In the genomic region with DNA sequence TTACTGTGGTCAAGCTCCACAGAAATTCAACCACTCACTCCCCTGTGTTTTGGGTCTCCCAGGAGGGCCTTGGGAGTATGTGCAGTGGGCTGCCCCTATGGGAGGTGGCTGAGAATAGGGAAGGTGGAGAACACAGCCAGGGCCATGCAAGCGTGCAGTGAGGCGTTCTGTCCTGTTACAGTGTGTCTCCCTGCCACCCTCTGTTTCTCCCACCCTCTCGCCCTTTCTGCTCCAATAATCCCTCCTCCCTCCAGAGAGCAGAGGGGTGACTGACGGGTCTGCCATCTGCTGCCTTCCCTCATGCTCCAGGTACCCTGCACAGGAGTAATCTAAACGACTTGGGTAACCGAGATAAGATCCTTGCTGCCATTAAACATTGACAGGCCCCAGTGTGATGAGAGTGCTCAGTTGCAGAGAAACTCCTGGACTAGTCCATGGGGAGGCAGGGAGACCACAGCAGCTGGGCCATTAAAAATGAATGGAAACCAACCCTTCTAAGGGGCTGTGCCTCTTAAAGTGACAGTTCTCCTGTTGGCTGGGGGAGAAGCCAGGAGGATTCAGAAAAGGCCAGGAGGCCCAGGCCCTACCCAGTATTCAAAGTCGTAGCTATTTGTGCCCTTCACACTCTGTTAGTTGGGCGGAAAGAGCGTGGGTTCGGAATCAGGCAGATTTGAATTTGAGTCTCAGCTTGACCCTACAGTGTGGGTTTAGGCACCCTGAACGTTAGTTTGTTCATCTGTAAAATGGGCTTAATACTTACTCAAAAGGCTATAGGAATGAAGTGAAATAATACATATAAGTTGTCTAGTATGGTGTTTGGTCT, we compare ENCODE assay signal across 10 cellular contexts. TPM values are rescaled to one million over a fixed set of nuclear protein-coding genes. Genes with fewer than 3 reads are reported as not detected.
DNase-seq lines count a peak whose midpoint lies in the region; ATAC-seq, FAIRE-seq and TF ChIP-seq lines count a peak whose summit lies in the region.
"Had no signal": no experiment of that assay in that cellular context is flagged by ENCODE, and none has a peak within 500 bp of the region (broad histone marks: within the 10 kb centered on the region; RNA-seq: fewer than 3 reads in every experiment).

No MANE protein-coding gene starts in this region.

- H3K27ac ChIP-seq in HepG2 (ENCODE audit: extremely low read length, insufficient read depth, low read length) (no peak overlapping the region), thymus (ENCODE audit: low read depth) (peak overlapping the region; percentile 47), mesenchymal stem cell (ENCODE audit: low read length, poor library complexity, severe bottlenecking) (no peak overlapping the region)

- FAIRE-seq in HepG2 (lab: Jason Lieb, UNC) = no peak
- FAIRE-seq: frontal cortex had no signal

- no peak overlapping the region for H4K91ac ChIP-seq in mesenchymal stem cell (ENCODE audit: low read length)

- H3K27me3 Mint-ChIP-seq in activated naive CD8-positive, alpha-beta T cell = no peaks in the 10 kb centered on the region
- H3K27me3 Mint-ChIP-seq in activated naive CD8-positive, alpha-beta T cell treated with anti-CD3 and anti-CD28 coated beads, Interleukin-2, amount 50 U/mL, for 24 hours = peaks cover 2% of the 10 kb centered on the region
- no peaks in the 10 kb centered on the region for H3K27me3 Mint-ChIP-seq in activated CD4-positive, alpha-beta T cell treated with anti-CD3 and anti-CD28 coated beads for 36 hours

- peaks cover 40% of the 10 kb centered on the region for H3K4me1 Mint-ChIP-seq in activated naive CD8-positive, alpha-beta T cell (ENCODE audit: low read depth)
- H3K4me1 Mint-ChIP-seq in activated naive CD8-positive, alpha-beta T cell treated with anti-CD3 and anti-CD28 coated beads, Interleukin-2, amount 50 U/mL, for 24 hours = peaks cover 64% of the 10 kb centered on the region
- H3K4me1 Mint-ChIP-seq in activated CD4-positive, alpha-beta T cell treated with anti-CD3 and anti-CD28 coated beads for 36 hours = peaks cover 48% of the 10 kb centered on the region

- no peaks in the 10 kb centered on the region for H3K9me3 ChIP-seq in HepG2 (ENCODE audit: low read length)
- H3K9me3 ChIP-seq in thymus (ENCODE audit: control insufficient read depth) = no peaks in the 10 kb centered on the region
- H3K9me3 ChIP-seq in mesenchymal stem cell (ENCODE audit: control insufficient read depth, low read length) = no peaks in the 10 kb centered on the region

- peaks cover 26% of the 10 kb centered on the region for H3K4me1 ChIP-seq in HepG2 (ENCODE audit: insufficient read depth, low read length)
- H3K4me1 ChIP-seq in thymus (ENCODE audit: control insufficient read depth, insufficient read depth, low read length) = peaks cover 32% of the 10 kb centered on the region
- peaks cover 18% of the 10 kb centered on the region for H3K4me1 ChIP-seq in mesenchymal stem cell (ENCODE audit: control insufficient read depth, insufficient read depth, low read depth, low read length)

- no peak overlapping the region for H3K9ac ChIP-seq in HepG2 (ENCODE audit: insufficient read depth, low read depth, low read length)
- H3K9ac ChIP-seq in mesenchymal stem cell (ENCODE audit: low read length) = no peak overlapping the region

- in situ Hi-C loops in HepG2 (cut with HindIII; ENCODE audit: extremely low pct_ligation_motif_present, low pct_unique_long_range_greater_than_20kb) = no loop called here

- TF ChIP-seq POLR2A in HepG2 (IDR thresholded peaks at IDR 0.05; ENCODE audit: insufficient read depth in 1 of 2, low read depth in 2 of 2, low read length in 2 of 2) = no peak

- H3K79me1 ChIP-seq in mesenchymal stem cell (replicated peaks; ENCODE audit: low read length, poor library complexity, severe bottlenecking) = no peaks in the 10 kb centered on the region

- no peak overlapping the region for H3K4ac ChIP-seq in mesenchymal stem cell (ENCODE audit: low read depth in 1 of 2, low read length in 2 of 2)

- H3K18ac ChIP-seq in mesenchymal stem cell (ENCODE audit: low read depth in 1 of 2, low read length in 2 of 2) = no peak overlapping the region

- no TSS peak for BruUV-seq in HepG2 (replicated peaks; lab: Mats Ljungman, UMichigan)

- no peak for TF ChIP-seq RAD21 in HepG2 (CRISPR knock-in tag; IDR thresholded peaks at IDR 0.05)

- CTCF ChIA-PET in HepG2 (lab: Yijun Ruan, JAX; ENCODE audit: low intra/inter-chr PET ratio, low total read pairs) = no interaction called here
- CTCF ChIA-PET in activated CD4-positive, alpha-beta T cell treated with anti-CD3 and anti-CD28 coated beads for 36 hours (lab: Charles Lee) = interaction anchor here (0.6 to 12.6 kb wide), 7 partner anchors 10 to 199 kb away, joined by 3 to 125 read pairs (median 4); no protein-coding TSS in a partner anchor

- H4K8ac ChIP-seq in mesenchymal stem cell (ENCODE audit: low read length) = no peak overlapping the region

- no peaks in the 10 kb centered on the region for H3K79me2 ChIP-seq in HepG2 (ENCODE audit: insufficient read depth, low read length)

- POLR2A ChIA-PET in HepG2 (lab: Yijun Ruan, JAX) = interaction anchor here (1.8 to 2.3 kb wide), 2 partner anchors 8 to 23 kb away, joined by 7 to 11 read pairs; a partner anchor contains a TSS
- POLR2A ChIA-PET in activated CD4-positive, alpha-beta T cell treated with anti-CD3 and anti-CD28 coated beads for 36 hours (lab: Charles Lee) = interaction anchor here (1.0 kb wide), 1 partner anchor 23 kb away, joined by 3 read pairs; no protein-coding TSS in a partner anchor

- H3K27ac Mint-ChIP-seq in activated naive CD8-positive, alpha-beta T cell = peak overlapping the region; percentile 28
- no peak overlapping the region for H3K27ac Mint-ChIP-seq in activated naive CD8-positive, alpha-beta T cell treated with anti-CD3 and anti-CD28 coated beads, Interleukin-2, amount 50 U/mL, for 24 hours
- no peak overlapping the region for H3K27ac Mint-ChIP-seq in activated CD4-positive, alpha-beta T cell treated with anti-CD3 and anti-CD28 coated beads for 36 hours

- no peaks in the 10 kb centered on the region for H3K36me3 Mint-ChIP-seq in activated naive CD8-positive, alpha-beta T cell
- H3K36me3 Mint-ChIP-seq in activated naive CD8-positive, alpha-beta T cell treated with anti-CD3 and anti-CD28 coated beads, Interleukin-2, amount 50 U/mL, for 24 hours (ENCODE audit: low read depth) = peaks cover 2% of the 10 kb centered on the region
- H3K36me3 Mint-ChIP-seq in activated CD4-positive, alpha-beta T cell treated with anti-CD3 and anti-CD28 coated beads for 36 hours (ENCODE audit: low read depth) = peaks cover 1% of the 10 kb centered on the region

- no peaks in the 10 kb centered on the region for H3K9me3 Mint-ChIP-seq in activated naive CD8-positive, alpha-beta T cell (ENCODE audit: low read depth)
- H3K9me3 Mint-ChIP-seq in activated naive CD8-positive, alpha-beta T cell treated with anti-CD3 and anti-CD28 coated beads, Interleukin-2, amount 50 U/mL, for 24 hours = no peaks in the 10 kb centered on the region
- no peaks in the 10 kb centered on the region for H3K9me3 Mint-ChIP-seq in activated CD4-positive, alpha-beta T cell treated with anti-CD3 and anti-CD28 coated beads for 36 hours (ENCODE audit: low read depth)

- H2BK15ac ChIP-seq in mesenchymal stem cell (ENCODE audit: low read depth, poor library complexity, severe bottlenecking) = no peak overlapping the region

- H3K4me3 ChIP-seq in HepG2 (replicated peaks in 1 of 3; ENCODE audit: insufficient read depth in 1 of 3, low read depth in 2 of 3, low read length in 3 of 3) (peak overlapping the region in 1 of 3 experiments; percentile 53; a peak in 2 of 6 replicates), thymus (ENCODE audit: low read length) (no peak overlapping the region), mesenchymal stem cell (ENCODE audit: insufficient read depth in 1 of 2, low read depth in 1 of 2, low read length in 2 of 2) (no peak overlapping the region)

- no peak overlapping the region for H2BK120ac ChIP-seq in mesenchymal stem cell (ENCODE audit: low read depth, low read length)

- H3K36me3 ChIP-seq in HepG2 (replicated peaks in 1 of 2; ENCODE audit: control insufficient read depth in 1 of 2, insufficient read depth in 2 of 2, low read length in 2 of 2) (no peaks in the 10 kb centered on the region), thymus (ENCODE audit: control insufficient read depth, insufficient read depth) (no peaks in the 10 kb centered on the region), mesenchymal stem cell (ENCODE audit: control insufficient read depth in 1 of 2, insufficient read depth in 2 of 2, low read depth in 1 of 2, low read length in 2 of 2) (no peaks in the 10 kb centered on the region)

- H2BK12ac ChIP-seq in mesenchymal stem cell (ENCODE audit: low read length in 2 of 2) = no peak overlapping the region

- TF ChIP-seq EP300 in HepG2 (IDR thresholded peaks at IDR 0.05; ENCODE audit: low read depth in 2 of 2, low read length in 2 of 2) (no peak), HepG2 (CRISPR knock-in tag; IDR thresholded peaks at IDR 0.05; ENCODE audit: borderline replicate concordance) (no peak)

- intact Hi-C loops in HepG2 (cut with micrococcal nuclease; ENCODE audit: unreplicated experiment) = no loop called here
- intact Hi-C loops in activated CD4-positive, alpha-beta T cell treated with anti-CD3 and anti-CD28 coated beads for 36 hours (cut with DNase I, micrococcal nuclease) = no loop called here

- 33% methylated on average over 11 of the region's 11 CpGs for WGBS in HepG2 (ENCODE audit: low lambda C conversion rate)
- 93% methylated on average over 11 of the region's 11 CpGs for WGBS in thymus
- 78% methylated on average over 11 of the region's 11 CpGs for WGBS in mesenchymal stem cell

- no peaks in the 10 kb centered on the region for H4K20me1 ChIP-seq in HepG2 (ENCODE audit: insufficient read depth, low read length)

- peaks cover 0 to 46% of the 10 kb centered on the region in 2 experiments; a peak in 4 of 5 replicates for H3K27me3 ChIP-seq in HepG2 (ENCODE audit: control insufficient read depth in 1 of 2, insufficient read depth in 2 of 2, low read length in 2 of 2)
- H3K27me3 ChIP-seq in thymus (ENCODE audit: control insufficient read depth, insufficient read depth) = no peaks in the 10 kb centered on the region
- peaks cover 7 to 17% of the 10 kb centered on the region in 2 experiments for H3K27me3 ChIP-seq in mesenchymal stem cell (ENCODE audit: control insufficient read depth in 1 of 2, insufficient read depth in 1 of 2, low read length in 2 of 2)

- DNase-seq in activated naive CD8-positive, alpha-beta T cell treated with anti-CD3 and anti-CD28 coated beads, Interleukin-2, amount 50 U/mL, for 24 hours = no peak
- peak; percentile 98 for DNase-seq in NCI-H82 (lab: John Stamatoyannopoulos, UW)
- DNase-seq in HepG2 (ENCODE audit: low spot score) = no peak
- no peak for DNase-seq in mesenchymal stem cell
- no peak for DNase-seq in activated CD4-positive, alpha-beta T cell treated with anti-CD3 and anti-CD28 coated beads for 36 hours

- H3K14ac ChIP-seq in mesenchymal stem cell (ENCODE audit: low read length in 2 of 2) = no peak overlapping the region

- H2AK5ac ChIP-seq in mesenchymal stem cell (ENCODE audit: low read length, severe bottlenecking) = no peak overlapping the region

- no peak overlapping the region for H3K23ac ChIP-seq in mesenchymal stem cell (ENCODE audit: low read length in 2 of 2)

- H2AFZ ChIP-seq in HepG2 (ENCODE audit: low read length) (peak overlapping the region; percentile 46), mesenchymal stem cell (ENCODE audit: low read depth, low read length) (no peak overlapping the region)

- no peak overlapping the region for H2BK5ac ChIP-seq in mesenchymal stem cell (ENCODE audit: low read depth, low read length, poor library complexity, severe bottlenecking)

- peak overlapping the region; percentile 71 for H3K4me2 ChIP-seq in HepG2 (ENCODE audit: low read depth, low read length)
- H3K4me2 ChIP-seq in mesenchymal stem cell (ENCODE audit: low read length, poor library complexity, severe bottlenecking) = no peak overlapping the region

- TF ChIP-seq CTCF in HepG2 (CRISPR knock-in tag; IDR thresholded peaks at IDR 0.05) = no peak

- no peak overlapping the region for H3K4me3 Mint-ChIP-seq in activated naive CD8-positive, alpha-beta T cell
- no peak overlapping the region for H3K4me3 Mint-ChIP-seq in activated naive CD8-positive, alpha-beta T cell treated with anti-CD3 and anti-CD28 coated beads, Interleukin-2, amount 50 U/mL, for 24 hours
- H3K4me3 Mint-ChIP-seq in activated CD4-positive, alpha-beta T cell treated with anti-CD3 and anti-CD28 coated beads for 36 hours = no peak overlapping the region

- no peak for ATAC-seq in activated naive CD8-positive, alpha-beta T cell treated with anti-CD3 and anti-CD28 coated beads, Interleukin-2, amount 50 U/mL, for 24 hours
- peak; percentile 82 for ATAC-seq in HepG2
- no peak for ATAC-seq in HG02571 (IDR thresholded peaks at IDR 0.05; ENCODE audit: unreplicated experiment)
- ATAC-seq in activated CD4-positive, alpha-beta T cell treated with anti-CD3 and anti-CD28 coated beads for 36 hours = no peak

RNA-seq across cellular contexts. Expression of a gene that starts 22.4 kb away (rescaled TPM):
- total RNA-seq in HepG2 (2016; rRNA removed; fragmentation: Illumina TruSeq; extraction: Trizol) = 18.3 and 18.7 TPM in 2 replicates
- total RNA-seq in HepG2 (2016; cell fraction: cytosol; rRNA removed; fragmentation: Illumina TruSeq; extraction: Trizol; ENCODE audit: low read depth) = 2.8 and 3.5 TPM in 2 replicates
- total RNA-seq in HepG2 (2016; cell fraction: insoluble cytoplasmic fraction; rRNA removed; fragmentation: Illumina TruSeq; extraction: Trizol) = 15.4 and 19.8 TPM in 2 replicates
- 11.7 and 12.9 TPM in 2 replicates for total RNA-seq in HepG2 (2016; cell fraction: membrane; rRNA removed; fragmentation: Illumina TruSeq; extraction: Trizol)
- total RNA-seq in HepG2 (2016; cell fraction: nucleus; rRNA removed; fragmentation: Illumina TruSeq; extraction: Trizol) = 11.8 and 13.3 TPM in 2 replicates
- 13.6 and 16.7 TPM in 2 replicates for polyA plus RNA-seq in HepG2 (2011; rRNA removed)
- polyA plus RNA-seq in HepG2 (2011; cell fraction: cytosol; rRNA removed) = 11.2 and 13.0 TPM in 2 replicates
- 8.6 and 10.6 TPM in 2 replicates for polyA plus RNA-seq in HepG2 (2011; cell fraction: nucleus; rRNA removed)
- 4.4 and 7.3 TPM in 2 replicates for polyA plus RNA-seq in HepG2 (2012)
- polyA plus RNA-seq in HepG2 (2016; cell fraction: cytosol; fragmentation: Illumina TruSeq; extraction: Trizol; ENCODE audit: low read depth) = 2.1 and 2.2 TPM in 2 replicates
- 18.8 and 19.2 TPM in 2 replicates for polyA plus RNA-seq in HepG2 (2016; cell fraction: insoluble cytoplasmic fraction; fragmentation: Illumina TruSeq; extraction: Trizol; ENCODE audit: low read depth)
- polyA plus RNA-seq in HepG2 (2016; cell fraction: membrane; fragmentation: Illumina TruSeq; extraction: Trizol; ENCODE audit: low read depth) = 6.5 and 7.0 TPM in 2 replicates
- 18.0 and 19.6 TPM in 2 replicates for polyA plus RNA-seq in HepG2 (2016; cell fraction: nucleus; fragmentation: Illumina TruSeq; extraction: Trizol; ENCODE audit: insufficient read depth, low read depth)
- 9.6 and 12.5 TPM in 2 replicates for polyA minus RNA-seq in HepG2 (2011; rRNA and poly(A)+ RNA removed; ENCODE audit: low replicate concordance)
- 8.5 and 9.2 TPM in 2 replicates for polyA minus RNA-seq in HepG2 (2011; cell fraction: cytosol; rRNA and poly(A)+ RNA removed)
- 4.9 and 8.8 TPM in 2 replicates for polyA minus RNA-seq in HepG2 (2011; cell fraction: nucleus; rRNA and poly(A)+ RNA removed)
- 171 TPM for polyA plus RNA-seq in thymus
- 23.3 TPM for polyA plus RNA-seq in mesenchymal stem cell (2013, experiment 1 of 2)
- polyA plus RNA-seq in mesenchymal stem cell (2013, experiment 2 of 2) = 22.9 TPM
- 100 to 1,000 TPM; 114 to 142 TPM for total RNA-seq in activated CD4-positive, alpha-beta T cell treated with anti-CD3 and anti-CD28 coated beads for 36 hours

RNA-seq across cellular contexts. Expression of a gene that starts 53.5 kb away (rescaled TPM):
- total RNA-seq in HepG2 (2016; rRNA removed; fragmentation: Illumina TruSeq; extraction: Trizol) = not detected in 2 replicates
- not detected in 2 replicates for total RNA-seq in HepG2 (2016; cell fraction: cytosol; rRNA removed; fragmentation: Illumina TruSeq; extraction: Trizol; ENCODE audit: low read depth)
- not detected in 2 replicates for total RNA-seq in HepG2 (2016; cell fraction: insoluble cytoplasmic fraction; rRNA removed; fragmentation: Illumina TruSeq; extraction: Trizol)
- total RNA-seq in HepG2 (2016; cell fraction: membrane; rRNA removed; fragmentation: Illumina TruSeq; extraction: Trizol) = not detected in 2 replicates
- not detected in 2 replicates for total RNA-seq in HepG2 (2016; cell fraction: nucleus; rRNA removed; fragmentation: Illumina TruSeq; extraction: Trizol)
- polyA plus RNA-seq in HepG2 (2011; rRNA removed) = not detected in 2 replicates
- polyA plus RNA-seq in HepG2 (2011; cell fraction: cytosol; rRNA removed) = not detected in 2 replicates
- polyA plus RNA-seq in HepG2 (2011; cell fraction: nucleus; rRNA removed) = not detected in 2 replicates
- polyA plus RNA-seq in HepG2 (2012) = not detected in 2 replicates
- polyA plus RNA-seq in HepG2 (2016; cell fraction: cytosol; fragmentation: Illumina TruSeq; extraction: Trizol; ENCODE audit: low read depth) = not detected in 2 replicates
- not detected in 2 replicates for polyA plus RNA-seq in HepG2 (2016; cell fraction: insoluble cytoplasmic fraction; fragmentation: Illumina TruSeq; extraction: Trizol; ENCODE audit: low read depth)
- polyA plus RNA-seq in HepG2 (2016; cell fraction: membrane; fragmentation: Illumina TruSeq; extraction: Trizol; ENCODE audit: low read depth) = not detected in 2 replicates
- not detected in 2 replicates for polyA plus RNA-seq in HepG2 (2016; cell fraction: nucleus; fragmentation: Illumina TruSeq; extraction: Trizol; ENCODE audit: insufficient read depth, low read depth)
- 0.16 TPM in 1 of 2 replicates, not detected in the other for polyA minus RNA-seq in HepG2 (2011; rRNA and poly(A)+ RNA removed; ENCODE audit: low replicate concordance)
- not detected in 2 replicates for polyA minus RNA-seq in HepG2 (2011; cell fraction: cytosol; rRNA and poly(A)+ RNA removed)
- polyA minus RNA-seq in HepG2 (2011; cell fraction: nucleus; rRNA and poly(A)+ RNA removed) = not detected in 2 replicates
- polyA plus RNA-seq in thymus = 36.0 TPM
- under 0.01 TPM for polyA plus RNA-seq in mesenchymal stem cell (2013, experiment 1 of 2)
- not detected for polyA plus RNA-seq in mesenchymal stem cell (2013, experiment 2 of 2)
- under 1 TPM; 0.63 to 0.80 TPM for total RNA-seq in activated CD4-positive, alpha-beta T cell treated with anti-CD3 and anti-CD28 coated beads for 36 hours
- polyA plus RNA-seq: BJ had no signal
